In genomic region chr1:25797939-25798338, GRCh38 we compare ENCODE assay signal across 9 cellular contexts. TPM values are rescaled to one million over a fixed set of nuclear protein-coding genes. Genes with fewer than 3 reads are reported as not detected.
DNase-seq lines count a peak whose midpoint lies in the region; ATAC-seq and TF ChIP-seq lines count a peak whose summit lies in the region.
"Had no signal": no experiment of that assay in that cellular context is flagged by ENCODE, and none has a peak within 500 bp of the region (broad histone marks: within the 10 kb centered on the region; RNA-seq: fewer than 3 reads in every experiment).

No MANE protein-coding gene starts in this region.

- intact Hi-C loops in vagina (cut with DNase I): loop anchor here (5.0 to 10.0 kb wide), 2 partner anchors 103 to 191 kb away; no protein-coding TSS in a partner anchor

- H3K4me1 ChIP-seq in foreskin keratinocyte: no peaks in the 10 kb centered on the region
- peaks cover 0 to 56% (median 16%) of the 10 kb centered on the region in 4 donors for H3K4me1 ChIP-seq in tibial nerve
- H3K4me1 ChIP-seq in vagina: peaks cover 54% of the 10 kb centered on the region
- H3K4me1 ChIP-seq: parathyroid adenoma had no signal

- TF ChIP-seq CTCF in foreskin keratinocyte (conservative IDR thresholded peaks at IDR 0.05) (peak; percentile 68), tibial nerve (IDR thresholded peaks at IDR 0.05) (peak; percentile 11 to 21 (median 12)), vagina (IDR thresholded peaks at IDR 0.05) (no peak)

- H3K36me3 ChIP-seq in tibial nerve (no peaks in the 10 kb centered on the region), vagina (no peaks in the 10 kb centered on the region)

- H3K4me3 Mint-ChIP-seq in T-helper 17 cell: peak overlapping the region; percentile 89

- H3K27me3 Mint-ChIP-seq in T-helper 17 cell: no peaks in the 10 kb centered on the region

- peaks cover 2% of the 10 kb centered on the region for H3K36me3 Mint-ChIP-seq in T-helper 17 cell (ENCODE audit: low read depth)

- H3K4me3 ChIP-seq in tibial nerve: no peak overlapping the region
- H3K4me3 ChIP-seq in vagina: no peak overlapping the region

- peaks cover 40% of the 10 kb centered on the region for H3K4me1 Mint-ChIP-seq in T-helper 17 cell

- DNase-seq in activated naive CD4-positive, alpha-beta T cell treated with Interleukin-2 at 50 U/mL for 16 hours: peak; percentile 32
- no peak for DNase-seq in activated naive CD4-positive, alpha-beta T cell (lab: John Stamatoyannopoulos, UW)
- DNase-seq in T-helper 17 cell (no peak), foreskin keratinocyte (no peak), tibial nerve (ENCODE audit: low spot score in 2 of 2) (no peak), putamen (ENCODE audit: low spot score) (no peak), vagina (ENCODE audit: extremely low spot score in 2 of 2) (no peak), SHP77 treated with DMSO at 0.1 percent for 48 hours (lab: John Stamatoyannopoulos, UW) (no peak)

- WGBS in tibial nerve, 2 donors: 80 to 82% methylated on average over 7 to 8 of the region's 8 CpGs

- TF ChIP-seq EP300 in tibial nerve (IDR thresholded peaks at IDR 0.05): no peak

- H3K9me3 ChIP-seq in T-helper 17 cell (ENCODE audit: control insufficient read depth, low read length, poor library complexity, severe bottlenecking): no peaks in the 10 kb centered on the region
- H3K9me3 ChIP-seq in tibial nerve: no peaks in the 10 kb centered on the region
- no peaks in the 10 kb centered on the region for H3K9me3 ChIP-seq in vagina

- peaks cover 4% of the 10 kb centered on the region for H3K27me3 ChIP-seq in foreskin keratinocyte
- H3K27me3 ChIP-seq in tibial nerve: no peaks in the 10 kb centered on the region
- no peaks in the 10 kb centered on the region for H3K27me3 ChIP-seq in vagina

- no peak overlapping the region for H3K27ac ChIP-seq in foreskin keratinocyte
- H3K27ac ChIP-seq in tibial nerve: no peak overlapping the region
- H3K27ac ChIP-seq in vagina: no peak overlapping the region
- H3K27ac ChIP-seq: parathyroid adenoma had no signal

- no peak for TF ChIP-seq POLR2A in tibial nerve (IDR thresholded peaks at IDR 0.05)
- TF ChIP-seq POLR2A in vagina (IDR thresholded peaks at IDR 0.05): no peak

- H3K27ac Mint-ChIP-seq in T-helper 17 cell: peak overlapping the region; percentile 98

- ATAC-seq in T-helper 17 cell (no peak), foreskin keratinocyte (peak; percentile 28)

RNA-seq across cellular contexts. Expression of gene SELENON, which starts 2.1 kb away (rescaled TPM):
- 10 to 100 TPM; 24.5 to 25.2 TPM for total RNA-seq in T-helper 17 cell
- 52.7 and 53.3 TPM in 2 replicates for total RNA-seq in foreskin keratinocyte
- polyA plus RNA-seq in foreskin keratinocyte: 55.2 and 63.1 TPM in 2 replicates
- 10 to 100 TPM; 17.6 to 54.0 (median 36.8) TPM for total RNA-seq in tibial nerve
- 39.0 TPM for total RNA-seq in vagina

RNA-seq across cellular contexts. Expression of gene MTFR1L, which starts 21.8 kb away (rescaled TPM):
- 10 to 100 TPM; 30.4 to 37.4 TPM for total RNA-seq in T-helper 17 cell
- 24.1 and 25.2 TPM in 2 replicates for total RNA-seq in foreskin keratinocyte
- polyA plus RNA-seq in foreskin keratinocyte: 20.8 and 21.7 TPM in 2 replicates
- 10 to 100 TPM; 65.7 to 99.4 (median 77.2) TPM for total RNA-seq in tibial nerve
- total RNA-seq in vagina: 55.7 TPM

Comparison
In these comparisons a context has a peak if more than half of its experiments do, and no peak if none do; other contexts are left out.
1. CTCF ChIP-seq: peak in foreskin keratinocyte (single experiment) and tibial nerve (5 of 5); none in vagina (0 of 3).